ENCODE assay signal across 8 cellular contexts in the genomic region with DNA sequence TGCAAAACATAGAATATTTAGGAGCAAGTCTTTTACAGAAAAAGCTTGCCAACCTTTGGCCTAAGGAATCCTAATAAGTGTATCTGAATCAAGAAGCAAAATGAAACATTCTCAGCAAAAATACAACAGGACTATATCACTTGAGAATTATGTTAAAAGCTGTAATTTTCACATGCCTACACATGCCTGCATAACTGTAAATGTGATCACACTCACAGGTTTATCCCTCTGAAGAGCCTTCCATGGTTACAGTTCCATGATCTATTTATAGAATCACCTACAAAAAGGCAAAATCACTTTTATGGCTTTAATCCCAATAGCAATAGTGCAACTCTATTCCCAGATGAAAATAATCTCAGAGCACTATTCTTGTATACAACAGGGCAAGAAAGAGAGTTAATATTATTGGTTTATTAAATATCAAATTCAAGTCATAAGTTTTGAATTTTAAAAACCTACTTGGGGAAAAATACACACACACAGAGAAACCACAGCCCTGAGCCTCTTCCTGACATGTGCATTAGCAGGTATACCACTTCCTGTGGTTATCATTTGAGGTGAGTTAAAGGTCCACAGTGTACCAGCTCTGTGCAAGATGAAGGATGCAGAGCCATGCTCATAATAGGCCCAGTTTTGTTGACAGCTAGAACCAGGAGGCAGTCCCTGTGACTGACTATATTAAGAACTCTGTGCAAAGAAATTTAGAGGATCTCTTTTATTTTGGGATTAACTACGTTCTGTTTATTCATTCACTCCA.
DNase-seq lines count a peak whose midpoint lies in the region; ATAC-seq and TF ChIP-seq lines count a peak whose summit lies in the region.

No MANE protein-coding gene starts in this region.

- H3K4me3 Mint-ChIP-seq in activated CD4-positive, alpha-beta memory T cell treated with anti-CD3 and anti-CD28 coated beads for 36 hours: peak overlapping the region; percentile 17

- intact Hi-C loops in activated CD4-positive, alpha-beta memory T cell treated with anti-CD3 and anti-CD28 coated beads for 36 hours (cut with micrococcal nuclease): loop anchor here (5.0 kb wide), 1 partner anchor 123 kb away; no protein-coding TSS in a partner anchor
- intact Hi-C loops in right lobe of liver (cut with DNase I): no loop called here

- no peaks in the 10 kb centered on the region for H3K36me3 ChIP-seq in right lobe of liver

- peak; percentile 64 for DNase-seq in activated CD4-positive, alpha-beta memory T cell treated with anti-CD3 and anti-CD28 coated beads for 36 hours
- no peak for DNase-seq in right lobe of liver
- no peak for DNase-seq in middle frontal gyrus (ENCODE audit: extremely low spot score, low spot score)
- DNase-seq in amniotic stem cell (lab: John Stamatoyannopoulos, UW): no peak
- no peak for DNase-seq in D341Med (ENCODE audit: low spot score)
- no peak for DNase-seq in NCI-H345 treated with DMSO at 0.1 percent for 48 hours (lab: John Stamatoyannopoulos, UW; ENCODE audit: unreplicated experiment)

- H3K27ac Mint-ChIP-seq in activated CD4-positive, alpha-beta memory T cell treated with anti-CD3 and anti-CD28 coated beads for 36 hours: no peak overlapping the region

- H3K9me3 ChIP-seq in right lobe of liver: no peaks in the 10 kb centered on the region

- H3K9me3 Mint-ChIP-seq in activated CD4-positive, alpha-beta memory T cell treated with anti-CD3 and anti-CD28 coated beads for 36 hours: no peaks in the 10 kb centered on the region

- no peak overlapping the region for H3K27ac ChIP-seq in right lobe of liver

- TF ChIP-seq POLR2A in right lobe of liver (IDR thresholded peaks at IDR 0.05): no peak

- POLR2A ChIA-PET in activated CD4-positive, alpha-beta memory T cell treated with anti-CD3 and anti-CD28 coated beads for 36 hours (lab: Charles Lee): no interaction called here

- peaks cover 20% of the 10 kb centered on the region for H3K27me3 Mint-ChIP-seq in activated CD4-positive, alpha-beta memory T cell treated with anti-CD3 and anti-CD28 coated beads for 36 hours

- WGBS in right lobe of liver (ENCODE audit: insufficient coverage, low coverage, low lambda C conversion rate, missing lambda C conversion rate): 71% methylated on average over 1 of the region's 1 CpG

- H3K4me3 ChIP-seq in right lobe of liver: no peak overlapping the region

- no peaks in the 10 kb centered on the region for H3K27me3 ChIP-seq in right lobe of liver

- ATAC-seq in GM19438 (IDR thresholded peaks at IDR 0.05; ENCODE audit: low read depth, unreplicated experiment) (peak; percentile 98), HG03139 (IDR thresholded peaks at IDR 0.05; ENCODE audit: unreplicated experiment) (peak; percentile 98), right lobe of liver (peak; percentile 19 to 65 (median 62))

- peaks cover 56% of the 10 kb centered on the region for H3K4me1 Mint-ChIP-seq in activated CD4-positive, alpha-beta memory T cell treated with anti-CD3 and anti-CD28 coated beads for 36 hours (ENCODE audit: low read depth)

- H3K36me3 Mint-ChIP-seq in activated CD4-positive, alpha-beta memory T cell treated with anti-CD3 and anti-CD28 coated beads for 36 hours: no peaks in the 10 kb centered on the region

- CTCF ChIA-PET in activated CD4-positive, alpha-beta memory T cell treated with anti-CD3 and anti-CD28 coated beads for 36 hours (lab: Charles Lee): interaction anchor here (1.1 to 1.4 kb wide), 3 partner anchors 12 to 753 kb away, joined by 3 read pairs; no protein-coding TSS in a partner anchor

- TF ChIP-seq CTCF in right lobe of liver (IDR thresholded peaks at IDR 0.05): no peak

- H3K4me1 ChIP-seq in right lobe of liver: no peaks in the 10 kb centered on the region
